Comparison of ENCODE assay signal across 1 cellular context in genomic region chr17:42403150-42403549, GRCh38.
TF ChIP-seq lines count a peak whose summit lies in the region.

No MANE protein-coding gene starts in this region.

TF ChIP-seq in IMR-90, 13 proteins besides CTCF, POLR2A, EP300 and RAD21 (continued from another document):
- TF ChIP-seq SMC3 (IDR thresholded peaks at IDR 0.05; ENCODE audit: low read depth, low read length) (no peak), RCOR1 (IDR thresholded peaks at IDR 0.05; ENCODE audit: insufficient replicate concordance, low read length) (no peak)
